In the genomic region with DNA sequence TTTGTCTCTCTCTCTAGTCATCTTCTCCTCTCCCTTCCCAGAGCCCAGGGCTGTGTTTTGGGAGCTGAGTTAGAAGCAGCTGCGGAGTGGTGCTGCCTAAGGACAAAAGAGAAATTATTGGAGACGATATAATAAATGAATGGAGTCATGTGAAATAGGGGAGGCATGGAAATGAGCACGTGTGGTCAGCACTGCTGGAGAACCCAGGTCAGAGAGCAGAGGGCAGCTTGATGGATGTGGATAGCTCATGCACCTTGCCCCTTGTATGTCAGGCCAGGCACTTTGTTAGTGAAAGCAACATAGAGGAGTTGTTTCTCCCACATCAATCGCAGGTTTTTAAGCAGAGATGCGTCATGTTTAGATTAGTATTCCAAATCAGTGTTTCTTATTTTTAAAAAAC, we compare ENCODE assay signal across 9 cellular contexts. TPM values are rescaled to one million over a fixed set of nuclear protein-coding genes. Genes with fewer than 3 reads are reported as not detected.
"Had no signal": no experiment of that assay in that cellular context is flagged by ENCODE, and none has a peak within 500 bp of the region (broad histone marks: within the 10 kb centered on the region; RNA-seq: fewer than 3 reads in every experiment).

No MANE protein-coding gene starts in this region.

- H3K4me3 ChIP-seq: GM23338 had no signal

- H3K27me3 Mint-ChIP-seq: IgD-negative memory B cell had no signal

- ATAC-seq: GM23338 had no signal

- H3K9me3 Mint-ChIP-seq: GM23338, H9, IgD-negative memory B cell had no signal

- H3K9ac ChIP-seq: KMS-11 had no signal

- H3K27ac ChIP-seq: KMS-11 had no signal

- H3K4me3 Mint-ChIP-seq: GM23338, H9, IgD-negative memory B cell had no signal

- H3K27ac Mint-ChIP-seq: GM23338, H9, IgD-negative memory B cell had no signal

- H3K4me2 ChIP-seq: GM23338, KMS-11 had no signal

- H2AFZ ChIP-seq: GM23338 had no signal

- H3K4me1 Mint-ChIP-seq: IgD-negative memory B cell had no signal

- H3K36me3 Mint-ChIP-seq: IgD-negative memory B cell had no signal

- FAIRE-seq: H1, H54, HTR-8/SVneo had no signal

- DNase-seq: H9, HCEC 1CT, KBM-7 had no signal

RNA-seq across cellular contexts. Expression of gene TTR, which starts 15.7 kb away (rescaled TPM):
- total RNA-seq: GM23338, H1, H9 had no signal
- polyA plus RNA-seq: GM23338, H1, IgD-negative memory B cell had no signal
